Comparison of ENCODE assay signal across 1 cellular context in genomic region chr19:41920878-41921277, GRCh38.
TF ChIP-seq lines count a peak whose summit lies in the region.

No MANE protein-coding gene starts in this region.

TF ChIP-seq in HEK293, 187 proteins besides CTCF, POLR2A, EP300 and RAD21 (continued from another document):
- no peak for TF ChIP-seq ELK4 (IDR thresholded peaks at IDR 0.05; ENCODE audit: borderline replicate concordance, low read depth, low read length)
